9 cellular contexts compared by ENCODE assay signal in genomic region chr2:170817247-170817998, GRCh38. TPM values are rescaled to one million over a fixed set of nuclear protein-coding genes. Genes with fewer than 3 reads are reported as not detected.
DNase-seq lines count a peak whose midpoint lies in the region; ATAC-seq, FAIRE-seq and TF ChIP-seq lines count a peak whose summit lies in the region.
"Had no signal": no experiment of that assay in that cellular context is flagged by ENCODE, and none has a peak within 500 bp of the region (broad histone marks: within the 10 kb centered on the region; RNA-seq: fewer than 3 reads in every experiment).

No MANE protein-coding gene starts in this region.

- BruUV-seq in PC-3 (replicated peaks; lab: Mats Ljungman, UMichigan), result TSS peak; percentile 64

- H3K27ac ChIP-seq in PC-3 (ENCODE audit: low read length), result no peak overlapping the region
- H3K27ac ChIP-seq in colonic mucosa, result no peak overlapping the region
- H3K27ac ChIP-seq in muscle layer of colon (ENCODE audit: low read depth, low read length), result no peak overlapping the region

- H3K9ac ChIP-seq in PC-3 (ENCODE audit: low read length), result peak overlapping the region; percentile 31
- H3K9ac ChIP-seq in colonic mucosa (ENCODE audit: low read depth in 2 of 2, low read length in 2 of 2), result no peak overlapping the region
- H3K9ac ChIP-seq in muscle layer of colon (ENCODE audit: low read length), result no peak overlapping the region

- H3F3A ChIP-seq in PC-3 (ENCODE audit: low read length, unreplicated experiment), result no peaks in the 10 kb centered on the region

- TF ChIP-seq CTCF in PC-3 (conservative IDR thresholded peaks at IDR 0.05; ENCODE audit: low read depth, low read length) (no peak), colonic mucosa (IDR thresholded peaks at IDR 0.05) (no peak)

- DNase-seq in stimulated activated CD4-positive, alpha-beta T cell treated with anti-CD3 and anti-CD28 coated beads, Interleukin-15, amount 100 ng/mL, for 24 hours, result peak; percentile 55
- no peak for DNase-seq in stimulated activated CD4-positive, alpha-beta T cell treated with anti-CD3 and anti-CD28 coated beads, Interleukin-2, amount 100 ng/mL, for 48 hours
- DNase-seq in PC-3 (peak; percentile 34), colonic mucosa (no peak), AG08395 (ENCODE audit: low spot score) (no peak), RCC 7860 (ENCODE audit: low spot score) (no peak)

- H4K20me1 ChIP-seq in PC-3 (ENCODE audit: low read length), result no peaks in the 10 kb centered on the region

- H3K4me2 ChIP-seq in PC-3 (ENCODE audit: low read length), result peak overlapping the region; percentile 98

- no peak for FAIRE-seq in RCC 7860 (lab: Jason Lieb, UNC)
- FAIRE-seq: frontal cortex had no signal

- intact Hi-C loops in PC-3 (cut with micrococcal nuclease), result loop anchor here (1.0 to 2.0 kb wide), 2 partner anchors 25 to 111 kb away; no protein-coding TSS in a partner anchor
- intact Hi-C loops in colonic mucosa (cut with DNase I), result loop anchor here (5.0 to 10.0 kb wide), 2 partner anchors 333 to 580 kb away; no protein-coding TSS in a partner anchor

- no peaks in the 10 kb centered on the region for H3K9me3 ChIP-seq in PC-3 (ENCODE audit: low read length)
- H3K9me3 ChIP-seq in colonic mucosa, result no peaks in the 10 kb centered on the region
- H3K9me3 ChIP-seq in muscle layer of colon (ENCODE audit: low read length), result no peaks in the 10 kb centered on the region

- no peaks in the 10 kb centered on the region for H3K36me3 ChIP-seq in PC-3 (ENCODE audit: low read depth, low read length)
- no peaks in the 10 kb centered on the region for H3K36me3 ChIP-seq in colonic mucosa
- no peaks in the 10 kb centered on the region for H3K36me3 ChIP-seq in muscle layer of colon (ENCODE audit: insufficient read depth, low read length)

- H3K4me1 ChIP-seq in PC-3 (ENCODE audit: insufficient read depth, low read length) (peaks cover 13% of the 10 kb centered on the region; the same call in 1 of the 2 replicates), colonic mucosa (peaks cover 17% of the 10 kb centered on the region), muscle layer of colon (ENCODE audit: insufficient read depth, low read length) (peaks cover 58% of the 10 kb centered on the region)

- H3K4me3 ChIP-seq in PC-3 (ENCODE audit: low read length) (peak overlapping the region; percentile 97), colonic mucosa (peak overlapping the region; percentile 32), muscle layer of colon (ENCODE audit: low read depth in 1 of 2, low read length in 2 of 2) (peak overlapping the region; percentile 41 to 51)

- POLR2A ChIA-PET in PC-3 (lab: Charles Lee; ENCODE audit: unreplicated experiment), result no interaction called here

- no peaks in the 10 kb centered on the region for H3K9me2 ChIP-seq in PC-3 (replicated peaks; ENCODE audit: low read length)

- H3K27me3 ChIP-seq in PC-3 (ENCODE audit: low read length) (no peaks in the 10 kb centered on the region), colonic mucosa (peaks cover 91% of the 10 kb centered on the region), muscle layer of colon (ENCODE audit: control insufficient read depth in 1 of 2, insufficient read depth in 2 of 2, low read length in 2 of 2) (peaks cover 89 to 96% of the 10 kb centered on the region in 2 donors)

- H3K79me2 ChIP-seq in PC-3 (ENCODE audit: low read length), result no peaks in the 10 kb centered on the region

- peak; percentile 30 for ATAC-seq in PC-3
- ATAC-seq in GM21825 (IDR thresholded peaks at IDR 0.05; ENCODE audit: unreplicated experiment), result no peak

- CTCF ChIA-PET in PC-3 (lab: Charles Lee), result interaction anchor here (0.6 to 1.1 kb wide), 4 partner anchors 15 to 111 kb away, joined by 4 to 7 read pairs (median 4); no protein-coding TSS in a partner anchor

- peak overlapping the region; percentile 99 for H2AFZ ChIP-seq in PC-3 (ENCODE audit: low read length)

RNA-seq across cellular contexts. Expression of gene GAD1, which starts 0.7 kb away (rescaled TPM):
- total RNA-seq in PC-3 (2014; rRNA removed) (10.6 and 16.5 TPM in 2 replicates), colonic mucosa (under 1 TPM in 1 of 2 donors, not detected in 1; 0.10 TPM)

RNA-seq across cellular contexts. Expression of gene ERICH2, which starts 47.2 kb away (rescaled TPM):
- total RNA-seq in PC-3 (2014; rRNA removed) (1.4 and 1.9 TPM in 2 replicates), colonic mucosa (not detected)
- total RNA-seq: frontal cortex had no signal

Comparison
In these comparisons a context has a peak if more than half of its experiments do, and no peak if none do; other contexts are left out.
1. DNase-seq: peak in stimulated activated CD4-positive, alpha-beta T cell treated with anti-CD3 and anti-CD28 coated beads, Interleukin-15, amount 100 ng/mL, for 24 hours (single experiment) and PC-3 (single experiment); none in stimulated activated CD4-positive, alpha-beta T cell treated with anti-CD3 and anti-CD28 coated beads, Interleukin-2, amount 100 ng/mL, for 48 hours (0 of 2), colonic mucosa (single experiment), AG08395 (single experiment) and RCC 7860 (single experiment).
2. H3K4me3 ChIP-seq: peak in every context shown above with its lines; median percentile 97 in PC-3; 46 in muscle layer of colon; 32 in colonic mucosa.
3. RNA of gene GAD1, which starts 0.7 kb away (total RNA-seq): 10.6 to 16.5 TPM in PC-3; 0.10 TPM in colonic mucosa; every median in the first group is over 10 times any median in the second.